ENCODE assay signal across 27 cellular contexts in the genomic region with DNA sequence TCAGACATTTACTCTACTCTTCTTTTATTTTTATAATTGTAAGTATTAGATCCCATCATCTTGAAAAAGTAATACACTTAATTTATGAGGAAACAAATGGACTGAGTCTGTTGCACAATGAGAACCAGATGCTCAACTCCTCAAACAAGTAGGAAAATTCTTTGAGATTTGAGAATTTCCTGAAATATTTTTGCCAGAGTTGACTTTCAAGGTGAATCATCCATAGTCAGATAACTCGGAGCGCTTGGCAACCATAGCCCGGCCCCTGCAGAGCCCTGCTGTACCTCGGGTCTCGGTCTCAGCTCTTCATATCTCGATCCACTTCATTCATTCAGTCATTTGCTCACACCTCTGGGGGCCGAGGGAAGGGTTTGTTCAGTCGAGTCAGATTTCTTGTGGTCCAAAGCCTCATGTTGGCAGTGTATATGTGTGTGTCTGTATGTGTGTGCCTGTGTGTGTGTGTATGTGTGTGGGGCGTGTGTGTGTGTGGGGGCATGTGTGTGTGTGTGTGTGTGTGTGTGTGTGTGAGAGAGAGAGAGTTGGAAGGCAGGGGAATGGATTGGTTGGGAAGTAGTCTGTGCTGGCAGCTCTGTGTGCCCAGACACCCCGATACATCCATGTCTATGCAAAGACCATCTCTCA. TPM values are rescaled to one million over a fixed set of nuclear protein-coding genes. Genes with fewer than 3 reads are reported as not detected.
"Had no signal": no experiment of that assay in that cellular context is flagged by ENCODE, and none has a peak within 500 bp of the region (broad histone marks: within the 10 kb centered on the region; RNA-seq: fewer than 3 reads in every experiment).

No MANE protein-coding gene starts in this region.

- H3K36me3 ChIP-seq: gastrocnemius medialis, left ventricle myocardium inferior, tibial artery, vagina had no signal

- H3K9me3 ChIP-seq: gastrocnemius medialis, left ventricle myocardium inferior, tibial artery, vagina had no signal

- H3K4me3 ChIP-seq: dorsolateral prefrontal cortex, gastrocnemius medialis, left ventricle myocardium inferior, tibial artery, vagina had no signal

- H3K27ac ChIP-seq: dorsolateral prefrontal cortex, gastrocnemius medialis, left ventricle myocardium inferior, tibial artery, vagina had no signal

- H3K4me1 ChIP-seq: gastrocnemius medialis, left ventricle myocardium inferior, tibial artery, vagina had no signal

- H3K36me3 Mint-ChIP-seq: activated CD8-positive, alpha-beta memory T cell treated with anti-CD3 and anti-CD28 coated beads, Interleukin-2, amount 10 ng/mL, durations not matched to agents 7 days and 5 days; activated naive CD8-positive, alpha-beta T cell treated with anti-CD3 and anti-CD28 coated beads, Interleukin-2, amount 10 ng/mL, durations not matched to agents 7 days and 5 days had no signal

- H3K4me1 Mint-ChIP-seq: activated CD4-positive, alpha-beta memory T cell treated with anti-CD3 and anti-CD28 coated beads, Interleukin-2, amount 10 ng/mL, durations not matched to agents 7 days and 5 days; activated CD8-positive, alpha-beta memory T cell treated with anti-CD3 and anti-CD28 coated beads, Interleukin-2, amount 10 ng/mL, durations not matched to agents 7 days and 5 days; activated naive CD8-positive, alpha-beta T cell treated with anti-CD3 and anti-CD28 coated beads, Interleukin-2, amount 10 ng/mL, durations not matched to agents 7 days and 5 days had no signal

- H3K27me3 Mint-ChIP-seq: activated CD4-positive, alpha-beta memory T cell treated with anti-CD3 and anti-CD28 coated beads, Interleukin-2, amount 10 ng/mL, durations not matched to agents 7 days and 5 days; activated CD8-positive, alpha-beta memory T cell treated with anti-CD3 and anti-CD28 coated beads, Interleukin-2, amount 10 ng/mL, durations not matched to agents 7 days and 5 days; activated naive CD8-positive, alpha-beta T cell treated with anti-CD3 and anti-CD28 coated beads, Interleukin-2, amount 10 ng/mL, durations not matched to agents 7 days and 5 days had no signal

- H3K27me3 ChIP-seq: dorsolateral prefrontal cortex, gastrocnemius medialis, tibial artery, vagina had no signal

- H3K27ac Mint-ChIP-seq: activated CD4-positive, alpha-beta memory T cell treated with anti-CD3 and anti-CD28 coated beads, Interleukin-2, amount 10 ng/mL, durations not matched to agents 7 days and 5 days; activated CD8-positive, alpha-beta memory T cell treated with anti-CD3 and anti-CD28 coated beads, Interleukin-2, amount 10 ng/mL, durations not matched to agents 7 days and 5 days; activated naive CD8-positive, alpha-beta T cell treated with anti-CD3 and anti-CD28 coated beads, Interleukin-2, amount 10 ng/mL, durations not matched to agents 7 days and 5 days; activated T-helper 2 cell treated with anti-CD3 and anti-CD28 coated beads, Interferon-gamma antibody, Interleukin-2, Interleukin-4, amounts not matched to agents 10 μg/mL and 5 μg/mL and 100 μg/mL, durations not matched to agents 14 hours and 24 hours and 36 hours had no signal

- ATAC-seq: activated CD8-positive, alpha-beta memory T cell treated with anti-CD3 and anti-CD28 coated beads, Interleukin-2, amount 10 ng/mL, durations not matched to agents 7 days and 5 days; gastrocnemius medialis had no signal

- H3K4me3 Mint-ChIP-seq: activated CD4-positive, alpha-beta memory T cell treated with anti-CD3 and anti-CD28 coated beads, Interleukin-2, amount 10 ng/mL, durations not matched to agents 7 days and 5 days; activated CD8-positive, alpha-beta memory T cell treated with anti-CD3 and anti-CD28 coated beads, Interleukin-2, amount 10 ng/mL, durations not matched to agents 7 days and 5 days; activated naive CD8-positive, alpha-beta T cell treated with anti-CD3 and anti-CD28 coated beads, Interleukin-2, amount 10 ng/mL, durations not matched to agents 7 days and 5 days had no signal

- DNase-seq: activated CD4-positive, alpha-beta memory T cell treated with anti-CD3 and anti-CD28 coated beads, Interleukin-2, amount 10 ng/mL, durations not matched to agents 7 days and 5 days; activated CD4-positive, alpha-beta T cell treated with anti-CD3 and anti-CD28 coated beads for 48 hours; activated CD4-positive, CD25-positive, alpha-beta regulatory T cell; activated CD8-positive, alpha-beta memory T cell treated with anti-CD3 and anti-CD28 coated beads, Interleukin-2, amount 10 ng/mL, durations not matched to agents 7 days and 5 days; activated naive CD4-positive, alpha-beta T cell treated with Interleukin-2 at 50 U/mL for 16 hours; activated naive CD8-positive, alpha-beta T cell treated with anti-CD3 and anti-CD28 coated beads, Interleukin-2, amount 10 ng/mL, durations not matched to agents 7 days and 5 days; activated T-cell treated with anti-CD3 and anti-CD28 coated beads, Interleukin-2, amount 50 U/mL, for 1 hour; aorta; dorsolateral prefrontal cortex; erythroblast; gastrocnemius medialis; kidney glomerular epithelial cell; left ventricle myocardium inferior; mammary epithelial cell; occipital lobe; retina; stimulated activated CD4-positive, alpha-beta T cell treated with anti-CD3 and anti-CD28 coated beads, Interleukin-12 subunit alpha, Interleukin-12 subunit beta, amount 100 ng/mL, for 4 hours; stimulated activated CD4-positive, alpha-beta T cell treated with anti-CD3 and anti-CD28 coated beads, Interleukin-1b, Interleukin-23, amount 100 ng/mL, for 48 hours; stimulated activated CD8-positive, alpha-beta memory T cell treated with anti-CD3 and anti-CD28 coated beads, Interleukin-4, amount 100 ng/mL, for 48 hours; stimulated activated naive CD4-positive, alpha-beta T cell; substantia nigra; T-helper 1 cell; T-helper 9 cell; tibial artery had no signal

RNA-seq across cellular contexts. Expression of a gene that starts 18.1 kb away (rescaled TPM):
- total RNA-seq: activated CD4-positive, alpha-beta memory T cell treated with anti-CD3 and anti-CD28 coated beads, Interleukin-2, amount 10 ng/mL, durations not matched to agents 7 days and 5 days; activated CD8-positive, alpha-beta memory T cell treated with anti-CD3 and anti-CD28 coated beads, Interleukin-2, amount 10 ng/mL, durations not matched to agents 7 days and 5 days; activated naive CD8-positive, alpha-beta T cell treated with anti-CD3 and anti-CD28 coated beads, Interleukin-2, amount 10 ng/mL, durations not matched to agents 7 days and 5 days; activated T-helper 2 cell treated with anti-CD3 and anti-CD28 coated beads, Interferon-gamma antibody, Interleukin-2, Interleukin-4, amounts not matched to agents 10 μg/mL and 5 μg/mL and 100 μg/mL, durations not matched to agents 14 hours and 24 hours and 36 hours; gastrocnemius medialis; mammary epithelial cell; myocyte had no signal
- polyA plus RNA-seq: mammary epithelial cell had no signal
